Comparison of ENCODE assay signal across 37 cellular contexts in the genomic region with DNA sequence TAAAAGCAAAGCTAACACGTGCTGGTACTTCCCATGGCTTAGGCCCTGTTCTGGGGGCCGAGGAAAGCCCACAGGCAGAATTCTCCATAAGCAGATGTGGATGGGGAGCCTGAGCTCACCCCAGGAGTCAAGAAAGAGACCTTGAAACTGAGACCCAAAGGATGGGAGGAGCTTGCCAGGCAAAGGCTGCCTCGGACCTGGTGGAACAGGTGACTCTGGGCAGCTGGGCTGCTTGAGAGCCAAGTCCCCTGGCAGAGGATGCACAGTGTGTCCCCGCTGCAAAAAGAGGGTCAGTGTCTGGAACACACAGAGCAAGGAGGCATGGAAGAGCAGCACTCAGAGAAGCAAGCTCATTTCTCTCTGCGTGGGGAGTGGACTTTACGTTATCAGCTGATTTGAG.
"Had no signal": no experiment of that assay in that cellular context is flagged by ENCODE, and none has a peak within 500 bp of the region (broad histone marks: within the 10 kb centered on the region; RNA-seq: fewer than 3 reads in every experiment).

No MANE protein-coding gene starts in this region.

- H3K27me3 ChIP-seq: brain microvascular endothelial cell, Peyer's patch, SJSA1 had no signal

- H3K4me1 ChIP-seq: Peyer's patch, SJSA1 had no signal

- H3K4me3 ChIP-seq: Peyer's patch, SJSA1 had no signal

- H3K27me3 Mint-ChIP-seq: activated B cell treated with CpG ODN at 0.5 μM for 24 hours; activated CD4-positive, alpha-beta memory T cell treated with anti-CD3 and anti-CD28 coated beads for 36 hours; activated naive CD4-positive, alpha-beta T cell treated with anti-CD3 and anti-CD28 coated beads, Interleukin-2, amount 10 ng/mL, durations not matched to agents 7 days and 5 days; activated naive CD8-positive, alpha-beta T cell; activated naive CD8-positive, alpha-beta T cell treated with anti-CD3 and anti-CD28 coated beads, Interleukin-2, amount 50 U/mL, for 24 hours had no signal

- DNase-seq: activated B cell treated with CpG ODN at 0.5 μM for 24 hours; activated CD4-positive, alpha-beta memory T cell treated with anti-CD3 and anti-CD28 coated beads for 36 hours; activated CD4-positive, alpha-beta T cell treated with anti-CD3 and anti-CD28 coated beads for 4 hours; activated CD4-positive, alpha-beta T cell treated with anti-CD3 and anti-CD28 coated beads, Interleukin-2, amount 50 U/mL, for 1 hour; activated CD4-positive, CD25-positive, alpha-beta regulatory T cell treated with anti-CD3 and anti-CD28 coated beads, Interleukin-2, amount 50 U/mL, for 72 hours; activated CD8-positive, alpha-beta memory T cell treated with anti-CD3 and anti-CD28 coated beads, Interleukin-2, amount 50 U/mL, for 4 hours; activated effector memory CD4-positive, alpha-beta T cell treated with Interleukin-2 at 50 U/mL for 16 hours; activated naive CD4-positive, alpha-beta T cell treated with anti-CD3 and anti-CD28 coated beads, Interleukin-2, amount 10 ng/mL, durations not matched to agents 7 days and 5 days; activated naive CD8-positive, alpha-beta T cell treated with anti-CD3 and anti-CD28 coated beads, Interleukin-2, amount 50 U/mL, for 24 hours; activated T-cell treated with anti-CD3 and anti-CD28 coated beads for 4 hours; activated T-cell treated with anti-CD3 and anti-CD28 coated beads, Interleukin-2, amount 50 U/mL, for 4 hours; anterior cingulate cortex; brain microvascular endothelial cell; central memory CD4-positive, alpha-beta T cell; Karpas-422; NCI-H1105; NCI-H1417 treated with DMSO at 0.1 percent for 48 hours; NCI-H187 treated with DMSO at 0.1 percent for 48 hours; NCI-H2081; NCI-H2171 treated with DMSO at 0.1 percent for 48 hours; NCI-H226; NCI-H446 treated with DMSO at 0.1 percent for 48 hours; NCI-H524; NCI-H82; NK-92 treated with Interleukin-12 subunit alpha and Interleukin-12 subunit beta, amount 100 ng/mL, for 24 hours; PC-3; Peyer's patch; RPMI8226; SHP77 treated with DMSO at 0.1 percent for 48 hours; T-helper 1 cell; T-helper 2 cell; T-helper 9 cell had no signal

- ATAC-seq: activated naive CD8-positive, alpha-beta T cell treated with anti-CD3 and anti-CD28 coated beads, Interleukin-2, amount 50 U/mL, for 24 hours; activated T-cell treated with anti-CD3 and anti-CD28 coated beads, Interleukin-2, amount 50 U/mL, for 4 hours; PC-3; SK-N-SH treated with all-trans-retinoic acid at 6 μM for 48 hours had no signal

- H3K4me3 Mint-ChIP-seq: activated B cell treated with CpG ODN at 0.5 μM for 24 hours; activated CD4-positive, alpha-beta memory T cell treated with anti-CD3 and anti-CD28 coated beads for 36 hours; activated naive CD4-positive, alpha-beta T cell treated with anti-CD3 and anti-CD28 coated beads, Interleukin-2, amount 10 ng/mL, durations not matched to agents 7 days and 5 days; activated naive CD8-positive, alpha-beta T cell; activated naive CD8-positive, alpha-beta T cell treated with anti-CD3 and anti-CD28 coated beads, Interleukin-2, amount 50 U/mL, for 24 hours; activated T-cell treated with anti-CD3 and anti-CD28 coated beads, Interleukin-2, amount 50 U/mL, for 4 hours; activated T-helper 1 cell treated with anti-CD3 and anti-CD28 coated beads, Interleukin-12 subunit alpha, Interleukin-12 subunit beta, Interleukin-2, Interleukin-4 antibody, amounts not matched to agents 30 ng/mL and 10 ng/mL and 1 ng/mL, durations not matched to agents 14 hours and 24 hours and 36 hours had no signal

- H3K27ac ChIP-seq: brain microvascular endothelial cell, Peyer's patch, SJSA1, VCaP had no signal

- H3K36me3 Mint-ChIP-seq: activated CD4-positive, alpha-beta memory T cell treated with anti-CD3 and anti-CD28 coated beads for 36 hours; activated naive CD4-positive, alpha-beta T cell treated with anti-CD3 and anti-CD28 coated beads, Interleukin-2, amount 10 ng/mL, durations not matched to agents 7 days and 5 days; activated naive CD8-positive, alpha-beta T cell had no signal

- H3K27ac Mint-ChIP-seq: activated B cell treated with CpG ODN at 0.5 μM for 24 hours; activated CD4-positive, alpha-beta memory T cell treated with anti-CD3 and anti-CD28 coated beads for 36 hours; activated naive CD4-positive, alpha-beta T cell treated with anti-CD3 and anti-CD28 coated beads, Interleukin-2, amount 10 ng/mL, durations not matched to agents 7 days and 5 days; activated naive CD8-positive, alpha-beta T cell; activated naive CD8-positive, alpha-beta T cell treated with anti-CD3 and anti-CD28 coated beads, Interleukin-2, amount 50 U/mL, for 24 hours; activated T-helper 1 cell treated with anti-CD3 and anti-CD28 coated beads, Interleukin-12 subunit alpha, Interleukin-12 subunit beta, Interleukin-2, Interleukin-4 antibody, amounts not matched to agents 30 ng/mL and 10 ng/mL and 1 ng/mL, durations not matched to agents 14 hours and 24 hours and 36 hours had no signal

- H3K9me3 ChIP-seq: Peyer's patch, SJSA1 had no signal

- H3K36me3 ChIP-seq: brain microvascular endothelial cell, Peyer's patch, SJSA1 had no signal

- H3K4me1 Mint-ChIP-seq: activated B cell treated with CpG ODN at 0.5 μM for 24 hours; activated naive CD4-positive, alpha-beta T cell treated with anti-CD3 and anti-CD28 coated beads, Interleukin-2, amount 10 ng/mL, durations not matched to agents 7 days and 5 days; activated naive CD8-positive, alpha-beta T cell treated with anti-CD3 and anti-CD28 coated beads, Interleukin-2, amount 50 U/mL, for 24 hours had no signal
